Comparison of ENCODE assay signal across 23 cellular contexts in the genomic region with DNA sequence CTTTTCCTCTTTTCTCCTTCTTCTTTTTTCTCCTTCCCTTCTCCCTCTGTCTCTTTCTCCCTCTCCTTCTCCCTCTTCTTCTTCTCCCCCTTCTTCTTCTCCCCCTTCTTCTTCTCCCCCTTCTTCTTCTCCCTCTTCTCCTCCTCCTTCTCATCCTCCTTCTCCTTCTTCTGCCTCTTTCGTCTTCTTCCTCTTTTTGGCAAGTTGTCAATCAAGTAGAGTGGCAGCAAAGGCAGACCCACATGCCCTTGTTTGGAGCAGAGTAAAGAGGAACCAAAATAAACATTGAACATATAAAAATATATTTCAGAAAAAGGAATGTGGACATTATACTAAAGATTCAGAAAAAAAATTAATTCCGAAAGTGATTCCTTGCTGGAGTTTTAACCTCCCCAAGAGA.
"Had no signal": no experiment of that assay in that cellular context is flagged by ENCODE, and none has a peak within 500 bp of the region (broad histone marks: within the 10 kb centered on the region; RNA-seq: fewer than 3 reads in every experiment).

No MANE protein-coding gene starts in this region.

- H3K9me3 ChIP-seq: gastrocnemius medialis, lower lobe of right lung, psoas muscle, sigmoid colon, stomach, thyroid gland, vagina had no signal

- H3K27ac ChIP-seq: epithelial cell of prostate, gastrocnemius medialis, lower lobe of right lung, psoas muscle, sigmoid colon, stomach, thyroid gland, vagina had no signal

- H3K27me3 ChIP-seq: gastrocnemius medialis, sigmoid colon, thyroid gland, vagina had no signal

- H3K4me1 Mint-ChIP-seq: endodermal cell; naive thymus-derived CD8-positive, alpha-beta T cell; nephron progenitor cell; stimulated activated effector memory CD8-positive, alpha-beta T cell treated with anti-CD3 and anti-CD28 coated beads, Interleukin-12 subunit alpha, Interleukin-12 subunit beta, amount 100 ng/mL, for 72 hours had no signal

- H3K4me1 ChIP-seq: gastrocnemius medialis, lower lobe of right lung, psoas muscle, sigmoid colon, stomach, thyroid gland, vagina had no signal

- H3K4me3 Mint-ChIP-seq: endodermal cell; naive thymus-derived CD8-positive, alpha-beta T cell; nephron progenitor cell; stimulated activated effector memory CD8-positive, alpha-beta T cell treated with anti-CD3 and anti-CD28 coated beads, Interleukin-12 subunit alpha, Interleukin-12 subunit beta, amount 100 ng/mL, for 72 hours had no signal

- H3K27ac Mint-ChIP-seq: endodermal cell; nephron progenitor cell; stimulated activated effector memory CD8-positive, alpha-beta T cell treated with anti-CD3 and anti-CD28 coated beads, Interleukin-12 subunit alpha, Interleukin-12 subunit beta, amount 100 ng/mL, for 72 hours had no signal

- ATAC-seq: esophagus mucosa; gastrocnemius medialis; left ventricle myocardium superior; lower lobe of right lung; naive thymus-derived CD8-positive, alpha-beta T cell; psoas muscle; right cardiac atrium; stimulated activated effector memory CD8-positive, alpha-beta T cell treated with anti-CD3 and anti-CD28 coated beads, Interleukin-12 subunit alpha, Interleukin-12 subunit beta, amount 100 ng/mL, for 72 hours had no signal

- DNase-seq: effector CD8-positive, alpha-beta T cell; endodermal cell; foreskin fibroblast; gastrocnemius medialis; head of caudate nucleus; left ventricle myocardium superior; lower lobe of right lung; naive thymus-derived CD8-positive, alpha-beta T cell; nephron progenitor cell; nucleus accumbens; posterior cingulate gyrus; psoas muscle; right cardiac atrium; sigmoid colon; stimulated activated CD4-positive, alpha-beta T cell treated with anti-CD3 and anti-CD28 coated beads, Interleukin-2, amount 100 ng/mL, for 24 hours; stimulated activated CD4-positive, alpha-beta T cell treated with anti-CD3 and anti-CD28 coated beads, Interleukin-4, amount 100 ng/mL, for 24 hours; stimulated activated naive CD4-positive, alpha-beta T cell treated with Interleukin-2 at 50 U/mL for 16 hours; stomach; thyroid gland had no signal

- H3K36me3 ChIP-seq: gastrocnemius medialis, lower lobe of right lung, sigmoid colon, stomach, thyroid gland, vagina had no signal

- H3K9me3 Mint-ChIP-seq: stimulated activated effector memory CD8-positive, alpha-beta T cell treated with anti-CD3 and anti-CD28 coated beads, Interleukin-12 subunit alpha, Interleukin-12 subunit beta, amount 100 ng/mL, for 72 hours had no signal

- H3K4me3 ChIP-seq: gastrocnemius medialis, lower lobe of right lung, psoas muscle, sigmoid colon, stomach, thyroid gland, vagina had no signal

- H3K36me3 Mint-ChIP-seq: stimulated activated effector memory CD8-positive, alpha-beta T cell treated with anti-CD3 and anti-CD28 coated beads, Interleukin-12 subunit alpha, Interleukin-12 subunit beta, amount 100 ng/mL, for 72 hours had no signal
